34 cellular contexts compared by ENCODE assay signal in the genomic region with DNA sequence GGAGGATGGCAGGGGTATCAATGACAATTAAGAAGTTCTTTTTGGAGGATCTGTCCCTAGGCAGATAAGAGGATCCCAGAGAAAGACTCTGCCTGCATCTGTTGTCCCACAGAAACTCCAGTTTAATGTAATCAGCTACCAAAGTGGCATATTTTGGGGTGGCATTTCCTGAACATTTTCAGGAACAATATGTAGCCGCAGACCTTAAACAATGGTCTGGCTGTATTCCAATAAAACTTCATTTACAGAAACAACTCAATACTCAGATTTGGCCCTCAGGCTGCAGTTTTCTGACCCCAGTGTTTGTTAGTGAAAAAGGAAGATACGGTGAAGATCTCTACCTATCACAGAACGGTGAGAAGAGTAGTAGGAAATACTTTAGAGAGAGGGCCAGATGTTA. TPM values are rescaled to one million over a fixed set of nuclear protein-coding genes. Genes with fewer than 3 reads are reported as not detected.
"Had no signal": no experiment of that assay in that cellular context is flagged by ENCODE, and none has a peak within 500 bp of the region (broad histone marks: within the 10 kb centered on the region; RNA-seq: fewer than 3 reads in every experiment).

No MANE protein-coding gene starts in this region.

- H3K9me3 Mint-ChIP-seq: activated CD4-positive, alpha-beta memory T cell treated with anti-CD3 and anti-CD28 coated beads, Interleukin-2, amount 10 ng/mL, durations not matched to agents 7 days and 5 days; activated naive CD4-positive, alpha-beta T cell treated with anti-CD3 and anti-CD28 coated beads, Interleukin-2, amount 10 ng/mL, durations not matched to agents 7 days and 5 days; natural killer cell treated with Interleukin-12 subunit alpha and Interleukin-12 subunit beta and Interleukin-15 and Interleukin-18, amount 100 ng/mL, for 72 hours had no signal

- H3K27ac ChIP-seq: ascending aorta, cardiac muscle cell, colonic mucosa, foreskin keratinocyte, lower lobe of right lung, right lobe of liver, WERI-Rb-1 had no signal

- DNase-seq: activated CD4-positive, alpha-beta memory T cell treated with anti-CD3 and anti-CD28 coated beads, Interleukin-2, amount 10 ng/mL, durations not matched to agents 7 days and 5 days; activated CD4-positive, alpha-beta T cell treated with anti-CD3 and anti-CD28 coated beads for 48 hours; activated CD8-positive, alpha-beta memory T cell treated with anti-CD3 and anti-CD28 coated beads, Interleukin-2, amount 50 U/mL, for 48 hours; activated gamma-delta T cell; activated naive CD4-positive, alpha-beta T cell treated with anti-CD3 and anti-CD28 coated beads, Interleukin-2, amount 10 ng/mL, durations not matched to agents 7 days and 5 days; activated naive CD8-positive, alpha-beta T cell treated with anti-CD3 and anti-CD28 coated beads, Interleukin-2, amount 10 ng/mL, durations not matched to agents 7 days and 5 days; activated T-cell treated with anti-CD3 and anti-CD28 coated beads, Interleukin-2, amount 50 U/mL, for 24 hours; cerebellar nuclear complex; colonic mucosa; effector memory CD8-positive, alpha-beta T cell; foreskin keratinocyte; heart left ventricle; hypothalamus; lower lobe of right lung; mucosa of descending colon; right lobe of liver; stimulated activated CD4-positive, alpha-beta T cell treated with anti-CD3 and anti-CD28 coated beads, Interleukin-1b, Interleukin-23, amount 100 ng/mL, for 48 hours; stimulated activated CD4-positive, alpha-beta T cell treated with anti-CD3 and anti-CD28 coated beads, Interleukin-4, amount 100 ng/mL, for 4 hours; stimulated activated CD8-positive, alpha-beta memory T cell treated with anti-CD3 and anti-CD28 coated beads, Interleukin-4, amount 100 ng/mL, for 48 hours; stimulated activated naive CD8-positive, alpha-beta T cell treated with anti-CD3 and anti-CD28 coated beads, Interleukin-15, amount 100 ng/mL, for 72 hours; substantia nigra; T-helper 9 cell; upper lobe of left lung; WERI-Rb-1 had no signal

- H3K4me1 ChIP-seq: ascending aorta, colonic mucosa, foreskin keratinocyte, right lobe of liver had no signal

- H3K27me3 Mint-ChIP-seq: activated CD4-positive, alpha-beta memory T cell treated with anti-CD3 and anti-CD28 coated beads, Interleukin-2, amount 10 ng/mL, durations not matched to agents 7 days and 5 days; activated naive CD8-positive, alpha-beta T cell treated with anti-CD3 and anti-CD28 coated beads, Interleukin-2, amount 10 ng/mL, durations not matched to agents 7 days and 5 days; activated T-cell treated with anti-CD3 and anti-CD28 coated beads, Interleukin-2, amount 50 U/mL, for 24 hours; brain; effector memory CD8-positive, alpha-beta T cell; stimulated activated memory B cell treated with anti-CD40 and anti-IgM and Interleukin-4, amounts not matched to agents 10 μg/mL and 1 μg/mL and 100 μg/mL, for 72 hours had no signal

- H3K4me3 ChIP-seq: ascending aorta, cardiac muscle cell, colonic mucosa, heart left ventricle, lower lobe of right lung, mucosa of descending colon, right lobe of liver, skin epidermis, upper lobe of left lung had no signal

- H3K36me3 Mint-ChIP-seq: activated naive CD4-positive, alpha-beta T cell treated with anti-CD3 and anti-CD28 coated beads, Interleukin-2, amount 10 ng/mL, durations not matched to agents 7 days and 5 days; activated naive CD8-positive, alpha-beta T cell treated with anti-CD3 and anti-CD28 coated beads, Interleukin-2, amount 10 ng/mL, durations not matched to agents 7 days and 5 days; brain; stimulated activated memory B cell treated with anti-CD40 and anti-IgM and Interleukin-4, amounts not matched to agents 10 μg/mL and 1 μg/mL and 100 μg/mL, for 72 hours had no signal

- H3K4me3 Mint-ChIP-seq: activated CD4-positive, alpha-beta memory T cell treated with anti-CD3 and anti-CD28 coated beads, Interleukin-2, amount 10 ng/mL, durations not matched to agents 7 days and 5 days; activated naive CD4-positive, alpha-beta T cell treated with anti-CD3 and anti-CD28 coated beads, Interleukin-2, amount 10 ng/mL, durations not matched to agents 7 days and 5 days; activated naive CD8-positive, alpha-beta T cell treated with anti-CD3 and anti-CD28 coated beads, Interleukin-2, amount 10 ng/mL, durations not matched to agents 7 days and 5 days; activated T-cell treated with anti-CD3 and anti-CD28 coated beads, Interleukin-2, amount 50 U/mL, for 24 hours; brain; effector memory CD8-positive, alpha-beta T cell; natural killer cell treated with Interleukin-12 subunit alpha and Interleukin-12 subunit beta and Interleukin-15 and Interleukin-18, amount 100 ng/mL, for 72 hours; stimulated activated memory B cell treated with anti-CD40 and anti-IgM and Interleukin-4, amounts not matched to agents 10 μg/mL and 1 μg/mL and 100 μg/mL, for 72 hours; stimulated activated naive CD8-positive, alpha-beta T cell treated with anti-CD3 and anti-CD28 coated beads, Interleukin-15, amount 100 ng/mL, for 72 hours had no signal

- H3K9me3 ChIP-seq: colonic mucosa, lower lobe of right lung, right lobe of liver had no signal

- H3K36me3 ChIP-seq: ascending aorta, cardiac muscle cell, colonic mucosa, heart left ventricle, lower lobe of right lung, right lobe of liver, upper lobe of left lung, WERI-Rb-1 had no signal

- H3K27ac Mint-ChIP-seq: activated CD4-positive, alpha-beta memory T cell treated with anti-CD3 and anti-CD28 coated beads, Interleukin-2, amount 10 ng/mL, durations not matched to agents 7 days and 5 days; activated naive CD4-positive, alpha-beta T cell treated with anti-CD3 and anti-CD28 coated beads, Interleukin-2, amount 10 ng/mL, durations not matched to agents 7 days and 5 days; activated naive CD8-positive, alpha-beta T cell treated with anti-CD3 and anti-CD28 coated beads, Interleukin-2, amount 10 ng/mL, durations not matched to agents 7 days and 5 days; activated T-cell treated with anti-CD3 and anti-CD28 coated beads, Interleukin-2, amount 50 U/mL, for 24 hours; brain; effector memory CD8-positive, alpha-beta T cell; natural killer cell treated with Interleukin-12 subunit alpha and Interleukin-12 subunit beta and Interleukin-15 and Interleukin-18, amount 100 ng/mL, for 72 hours; stimulated activated memory B cell treated with anti-CD40 and anti-IgM and Interleukin-4, amounts not matched to agents 10 μg/mL and 1 μg/mL and 100 μg/mL, for 72 hours; stimulated activated naive CD8-positive, alpha-beta T cell treated with anti-CD3 and anti-CD28 coated beads, Interleukin-15, amount 100 ng/mL, for 72 hours had no signal

- H3K4me1 Mint-ChIP-seq: activated CD4-positive, alpha-beta memory T cell treated with anti-CD3 and anti-CD28 coated beads, Interleukin-2, amount 10 ng/mL, durations not matched to agents 7 days and 5 days; activated naive CD4-positive, alpha-beta T cell treated with anti-CD3 and anti-CD28 coated beads, Interleukin-2, amount 10 ng/mL, durations not matched to agents 7 days and 5 days; activated naive CD8-positive, alpha-beta T cell treated with anti-CD3 and anti-CD28 coated beads, Interleukin-2, amount 10 ng/mL, durations not matched to agents 7 days and 5 days; brain; stimulated activated naive CD8-positive, alpha-beta T cell treated with anti-CD3 and anti-CD28 coated beads, Interleukin-15, amount 100 ng/mL, for 72 hours had no signal

- H3K27me3 ChIP-seq: ascending aorta, cardiac muscle cell, colonic mucosa, foreskin keratinocyte, heart left ventricle, right lobe of liver, upper lobe of left lung had no signal

RNA-seq across cellular contexts. Expression of gene KCNJ16, which starts 46.1 kb away (rescaled TPM):
- total RNA-seq: activated CD4-positive, alpha-beta memory T cell treated with anti-CD3 and anti-CD28 coated beads, Interleukin-2, amount 10 ng/mL, durations not matched to agents 7 days and 5 days; activated naive CD8-positive, alpha-beta T cell treated with anti-CD3 and anti-CD28 coated beads, Interleukin-2, amount 10 ng/mL, durations not matched to agents 7 days and 5 days; ascending aorta; cardiac muscle cell; fibroblast of lung; foreskin keratinocyte; mesenteric fat pad; myocyte; natural killer cell treated with Interleukin-12 subunit alpha and Interleukin-12 subunit beta and Interleukin-15 and Interleukin-18, amount 100 ng/mL, for 72 hours; T-helper 1 cell treated with Interleukin-12 subunit alpha and Interleukin-12 subunit beta and Interleukin-4 antibody, amounts not matched to agents 30 ng/mL and 1 ng/mL, for 36 hours had no signal
- polyA plus RNA-seq: cardiac muscle cell, fibroblast of lung, foreskin keratinocyte had no signal

RNA-seq across cellular contexts. Expression of gene KCNJ2, which starts 48.2 kb away (rescaled TPM):
- total RNA-seq: activated CD4-positive, alpha-beta memory T cell treated with anti-CD3 and anti-CD28 coated beads, Interleukin-2, amount 10 ng/mL, durations not matched to agents 7 days and 5 days; activated naive CD8-positive, alpha-beta T cell treated with anti-CD3 and anti-CD28 coated beads, Interleukin-2, amount 10 ng/mL, durations not matched to agents 7 days and 5 days; T-helper 1 cell treated with Interleukin-12 subunit alpha and Interleukin-12 subunit beta and Interleukin-4 antibody, amounts not matched to agents 30 ng/mL and 1 ng/mL, for 36 hours had no signal
- polyA plus RNA-seq: cardiac muscle cell had no signal
